Comparison of ENCODE assay signal across 8 cellular contexts in genomic region chr9:95852059-95853032, GRCh38. TPM values are rescaled to one million over a fixed set of nuclear protein-coding genes. Genes with fewer than 3 reads are reported as not detected.
DNase-seq lines count a peak whose midpoint lies in the region; ATAC-seq and TF ChIP-seq lines count a peak whose summit lies in the region.

No MANE protein-coding gene starts in this region.

- peaks cover 20% of the 10 kb centered on the region for H3K4me1 Mint-ChIP-seq in activated naive CD8-positive, alpha-beta T cell (ENCODE audit: low read depth)
- peaks cover 17% of the 10 kb centered on the region for H3K4me1 Mint-ChIP-seq in nephron progenitor cell
- H3K4me1 Mint-ChIP-seq in H9: peaks cover 11 to 14% of the 10 kb centered on the region in 2 experiments

- H3K23me2 ChIP-seq in H9 (ENCODE audit: insufficient read length, low read depth, low read length, poor library complexity, severe bottlenecking): no peaks in the 10 kb centered on the region

- H3K9ac ChIP-seq in H9 (ENCODE audit: extremely low read depth, insufficient read length, low read length): no peak overlapping the region

- no peak overlapping the region for H3T11ph ChIP-seq in H9 (ENCODE audit: low read length)

- H3K79me2 ChIP-seq in H9 (ENCODE audit: insufficient read depth, low read length): no peaks in the 10 kb centered on the region

- no peak overlapping the region for H2AFZ ChIP-seq in H9 (ENCODE audit: low read length)

- H2BK12ac ChIP-seq in H9 (ENCODE audit: insufficient read length, low read depth, low read length): no peak overlapping the region

- H3K9me3 ChIP-seq in H9 (ENCODE audit: control insufficient read depth, low read depth, low read length): no peaks in the 10 kb centered on the region

- H3K4me1 ChIP-seq in H9 (ENCODE audit: insufficient read depth, low read length): no peaks in the 10 kb centered on the region

- H3K36me3 Mint-ChIP-seq in activated naive CD8-positive, alpha-beta T cell: peaks cover 15% of the 10 kb centered on the region
- H3K36me3 Mint-ChIP-seq in nephron progenitor cell (ENCODE audit: low read depth) (peaks cover 41% of the 10 kb centered on the region), H9 (ENCODE audit: insufficient read depth in 1 of 3, low read depth in 3 of 3) (peaks cover 3 to 10% (median 7%) of the 10 kb centered on the region in 3 experiments)

- no peak overlapping the region for H3K4me2 ChIP-seq in H9 (ENCODE audit: insufficient read depth, insufficient read length, low read length)

- no peak overlapping the region for H2BK15ac ChIP-seq in H9 (ENCODE audit: low read depth, low read length)

- H4K5ac ChIP-seq in H9 (ENCODE audit: insufficient read length, low read depth, low read length): no peak overlapping the region

- H3K23ac ChIP-seq in H9 (ENCODE audit: insufficient read length, low read depth, low read length): no peak overlapping the region

- H3K4ac ChIP-seq in H9 (ENCODE audit: low read depth, low read length): no peak overlapping the region

- no peak overlapping the region for H3K27ac ChIP-seq in H9 (ENCODE audit: insufficient read length, low read depth, low read length)

- H3K79me1 ChIP-seq in H9 (ENCODE audit: insufficient read depth, low read depth, low read length, poor library complexity, severe bottlenecking): no peaks in the 10 kb centered on the region

- H3K9me3 Mint-ChIP-seq in activated naive CD8-positive, alpha-beta T cell (ENCODE audit: low read depth): no peaks in the 10 kb centered on the region
- H3K9me3 Mint-ChIP-seq in nephron progenitor cell: peaks cover 35% of the 10 kb centered on the region
- peaks cover 0 to 4% of the 10 kb centered on the region in 2 experiments; a peak in 3 of 5 replicates for H3K9me3 Mint-ChIP-seq in H9

- H3K56ac ChIP-seq in H9 (ENCODE audit: insufficient read length, low read depth, low read length): no peak overlapping the region

- H3K14ac ChIP-seq in H9 (ENCODE audit: insufficient read depth, low read length): no peak overlapping the region

- no peak for TF ChIP-seq CTCF in nephron progenitor cell (IDR thresholded peaks at IDR 0.05)
- TF ChIP-seq CTCF in H9 (conservative IDR thresholded peaks at IDR 0.05): no peak

- H2BK120ac ChIP-seq in H9 (ENCODE audit: low read depth, low read length, poor library complexity, severe bottlenecking): no peak overlapping the region

- no peaks in the 10 kb centered on the region for H3K27me3 ChIP-seq in H9 (ENCODE audit: insufficient read depth, low read length)

- H3K27me3 Mint-ChIP-seq in activated naive CD8-positive, alpha-beta T cell: no peaks in the 10 kb centered on the region
- H3K27me3 Mint-ChIP-seq in nephron progenitor cell (ENCODE audit: low read depth, poor library complexity): no peaks in the 10 kb centered on the region
- no peaks in the 10 kb centered on the region for H3K27me3 Mint-ChIP-seq in H9 (ENCODE audit: low read depth)

- H4K20me1 ChIP-seq in H9 (ENCODE audit: control insufficient read depth, insufficient read depth, insufficient read length): no peaks in the 10 kb centered on the region

- no peak overlapping the region for H3K18ac ChIP-seq in H9 (ENCODE audit: insufficient read length, low read depth, low read length)

- H2BK20ac ChIP-seq in H9 (ENCODE audit: low read depth, low read length, poor library complexity, severe bottlenecking): no peak overlapping the region

- no CpG with 5 or more reads among the region's 7 CpGs for WGBS in H9 (ENCODE audit: extremely low coverage, insufficient read length, low lambda C conversion rate)

- DNase-seq in Daoy (ENCODE audit: low read depth): peak; percentile 63
- peak; percentile 53 for DNase-seq in superior temporal gyrus (ENCODE audit: extremely low spot score)
- no peak for DNase-seq in D341Med (ENCODE audit: low spot score)
- DNase-seq in nephron progenitor cell: no peak
- DNase-seq in H9: no peak

- H2BK5ac ChIP-seq in H9 (ENCODE audit: insufficient read length, low read length): no peak overlapping the region

- H4K91ac ChIP-seq in H9 (ENCODE audit: insufficient read length, low read depth, low read length): no peak overlapping the region

- peak overlapping the region; percentile 23 for H3K27ac Mint-ChIP-seq in activated naive CD8-positive, alpha-beta T cell
- H3K27ac Mint-ChIP-seq in nephron progenitor cell: no peak overlapping the region
- H3K27ac Mint-ChIP-seq in H9: no peak overlapping the region

- ATAC-seq in GM19328 (IDR thresholded peaks at IDR 0.05; ENCODE audit: unreplicated experiment): peak; percentile 83
- ATAC-seq in HG03175 (IDR thresholded peaks at IDR 0.05; ENCODE audit: unreplicated experiment): peak; percentile 99

- H3K4me3 Mint-ChIP-seq in activated naive CD8-positive, alpha-beta T cell: no peak overlapping the region
- H3K4me3 Mint-ChIP-seq in nephron progenitor cell: no peak overlapping the region
- no peak overlapping the region for H3K4me3 Mint-ChIP-seq in H9

- no peak overlapping the region for H2AK5ac ChIP-seq in H9 (ENCODE audit: insufficient read length, low read length)

- no peak overlapping the region for H4K8ac ChIP-seq in H9 (replicated peaks; ENCODE audit: insufficient read length, low read depth, low read length)

RNA-seq across cellular contexts. Expression of gene ERCC6L2, which starts 23.1 kb away (rescaled TPM):
- total RNA-seq in Daoy (2014; rRNA removed; shearing (Covaris generic)): 43.0 and 51.1 TPM in 2 replicates
- 47.3 and 57.7 TPM in 2 replicates for total RNA-seq in H9 (2021)

Comparison
In these comparisons a context has a peak if more than half of its experiments do, and no peak if none do; other contexts are left out.
1. DNase-seq: peak in Daoy (single experiment) and superior temporal gyrus (single experiment); none in D341Med (single experiment), nephron progenitor cell (single experiment) and H9 (single experiment).